In the genomic region with DNA sequence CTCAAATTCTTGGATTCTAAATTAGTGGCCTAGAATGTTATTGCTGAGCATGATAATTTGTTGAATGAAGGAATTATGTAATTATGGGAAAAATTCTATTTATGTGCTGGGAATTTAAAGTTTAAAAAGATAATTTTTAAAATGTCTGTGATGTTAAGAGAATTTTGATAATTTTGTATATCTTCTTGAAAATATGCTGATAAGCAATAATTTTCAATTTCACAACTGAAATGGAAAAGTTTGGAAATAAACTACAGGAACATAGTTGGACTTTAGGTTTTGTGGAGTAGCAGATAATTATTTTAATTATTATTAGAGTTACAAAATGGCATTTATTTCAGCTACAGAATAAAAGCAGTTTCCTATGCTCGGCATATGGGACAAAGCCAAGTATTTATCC, we compare ENCODE assay signal across 27 cellular contexts.
"Had no signal": no experiment of that assay in that cellular context is flagged by ENCODE, and none has a peak within 500 bp of the region (broad histone marks: within the 10 kb centered on the region; RNA-seq: fewer than 3 reads in every experiment).

No MANE protein-coding gene starts in this region.

- ATAC-seq: effector memory CD8-positive, alpha-beta T cell; esophagus mucosa; gastroesophageal sphincter; heart left ventricle; left lung; left ventricle myocardium superior; lower lobe of right lung; mucosa of descending colon; naive thymus-derived CD8-positive, alpha-beta T cell had no signal

- H2AFZ ChIP-seq: hepatocyte had no signal

- H3K4me3 ChIP-seq: colonic mucosa, esophagus squamous epithelium, gastroesophageal sphincter, heart left ventricle, hepatocyte, left lung, lower lobe of right lung, mucosa of descending colon had no signal

- H3K79me2 ChIP-seq: hepatocyte had no signal

- FAIRE-seq: endometrium, kidney had no signal

- H3K4me2 ChIP-seq: hepatocyte had no signal

- H3K27ac ChIP-seq: colonic mucosa, epithelial cell of prostate, esophagus squamous epithelium, gastroesophageal sphincter, heart left ventricle, hepatocyte, left lung, lower lobe of right lung had no signal

- H3K9me3 ChIP-seq: colonic mucosa, esophagus squamous epithelium, gastroesophageal sphincter, heart left ventricle, left lung, lower lobe of right lung, mucosa of descending colon had no signal

- H3K27me3 ChIP-seq: colonic mucosa, esophagus squamous epithelium, gastroesophageal sphincter, heart left ventricle, hepatocyte, left lung had no signal

- DNase-seq: colonic mucosa; cortex of kidney; effector CD8-positive, alpha-beta T cell; effector memory CD8-positive, alpha-beta T cell; endodermal cell; erythroblast; esophagus squamous epithelium; foreskin fibroblast; foreskin melanocyte; heart left ventricle; hypothalamus; immature natural killer cell; islet precursor cell; kidney; kidney glomerular epithelial cell; left lung; left ventricle myocardium superior; lower lobe of right lung; mesenchymal stem cell; mucosa of descending colon; naive B cell; naive thymus-derived CD8-positive, alpha-beta T cell had no signal

- H3K36me3 ChIP-seq: colonic mucosa, esophagus squamous epithelium, gastroesophageal sphincter, heart left ventricle, left lung, lower lobe of right lung had no signal

- H3K4me1 ChIP-seq: colonic mucosa, esophagus squamous epithelium, gastroesophageal sphincter, left lung, lower lobe of right lung had no signal
